25 cellular contexts compared by ENCODE assay signal in genomic region chr1:30477588-30477987, GRCh38.
"Had no signal": no experiment of that assay in that cellular context is flagged by ENCODE, and none has a peak within 500 bp of the region (broad histone marks: within the 10 kb centered on the region; RNA-seq: fewer than 3 reads in every experiment).

No MANE protein-coding gene starts in this region.

- H3K36me3 ChIP-seq: Peyer's patch, SJSA1 had no signal

- H3K4me1 Mint-ChIP-seq: activated CD8-positive, alpha-beta memory T cell treated with anti-CD3 and anti-CD28 coated beads, Interleukin-2, amount 10 ng/mL, durations not matched to agents 7 days and 5 days; activated naive CD8-positive, alpha-beta T cell treated with anti-CD3 and anti-CD28 coated beads, Interleukin-2, amount 50 U/mL, for 24 hours; brain had no signal

- H3K4me3 ChIP-seq: Peyer's patch, SJSA1 had no signal

- H3K4me1 ChIP-seq: Peyer's patch, SJSA1 had no signal

- H3K4me3 Mint-ChIP-seq: activated CD8-positive, alpha-beta memory T cell treated with anti-CD3 and anti-CD28 coated beads, Interleukin-2, amount 10 ng/mL, durations not matched to agents 7 days and 5 days; activated naive CD8-positive, alpha-beta T cell treated with anti-CD3 and anti-CD28 coated beads, Interleukin-2, amount 50 U/mL, for 24 hours; activated T-cell treated with anti-CD3 and anti-CD28 coated beads, Interleukin-2, amount 50 U/mL, for 24 hours; activated T-helper 1 cell treated with anti-CD3 and anti-CD28 coated beads, Interleukin-12 subunit alpha, Interleukin-12 subunit beta, Interleukin-2, Interleukin-4 antibody, amounts not matched to agents 30 ng/mL and 10 ng/mL and 1 ng/mL, durations not matched to agents 14 hours and 24 hours and 36 hours; brain; T-helper 1 cell treated with Interleukin-12 subunit alpha and Interleukin-12 subunit beta and Interleukin-4 antibody, amounts not matched to agents 30 μg/mL and 1 μg/mL, for 36 hours had no signal

- H3K27me3 ChIP-seq: Peyer's patch, SJSA1 had no signal

- H3K27ac Mint-ChIP-seq: activated CD8-positive, alpha-beta memory T cell treated with anti-CD3 and anti-CD28 coated beads, Interleukin-2, amount 10 ng/mL, durations not matched to agents 7 days and 5 days; activated naive CD4-positive, alpha-beta T cell treated with anti-CD3 and anti-CD28 coated beads, Interleukin-2, amount 50 U/mL, for 72 hours; activated naive CD8-positive, alpha-beta T cell treated with anti-CD3 and anti-CD28 coated beads, Interleukin-2, amount 50 U/mL, for 24 hours; activated T-cell treated with anti-CD3 and anti-CD28 coated beads, Interleukin-2, amount 50 U/mL, for 24 hours; activated T-helper 1 cell treated with anti-CD3 and anti-CD28 coated beads, Interleukin-12 subunit alpha, Interleukin-12 subunit beta, Interleukin-2, Interleukin-4 antibody, amounts not matched to agents 30 ng/mL and 10 ng/mL and 1 ng/mL, durations not matched to agents 14 hours and 24 hours and 36 hours; T-helper 1 cell treated with Interleukin-12 subunit alpha and Interleukin-12 subunit beta and Interleukin-4 antibody, amounts not matched to agents 30 μg/mL and 1 μg/mL, for 36 hours had no signal

- H3K27me3 Mint-ChIP-seq: activated CD8-positive, alpha-beta memory T cell treated with anti-CD3 and anti-CD28 coated beads, Interleukin-2, amount 10 ng/mL, durations not matched to agents 7 days and 5 days had no signal

- DNase-seq: activated CD4-positive, alpha-beta T cell treated with anti-CD3 and anti-CD28 coated beads for 4 hours; activated CD8-positive, alpha-beta memory T cell treated with anti-CD3 and anti-CD28 coated beads, Interleukin-2, amount 10 ng/mL, durations not matched to agents 7 days and 5 days; activated effector memory CD4-positive, alpha-beta T cell treated with anti-CD3 and anti-CD28 coated beads, Interleukin-2, amount 50 U/mL, for 16 hours; activated naive CD4-positive, alpha-beta T cell treated with Interleukin-2 at 50 U/mL for 16 hours; activated naive CD8-positive, alpha-beta T cell treated with anti-CD3 and anti-CD28 coated beads, Interleukin-2, amount 50 U/mL, for 24 hours; activated T-cell treated with anti-CD3 and anti-CD28 coated beads, Interleukin-2, amount 50 U/mL, for 24 hours; amniotic stem cell; NCI-H1092; NCI-H1417; NCI-H1930; NCI-H2171; NCI-H2227 treated with DMSO at 0.1 percent for 48 hours; NCI-H446 treated with DMSO at 0.1 percent for 48 hours; NCI-H524 treated with DMSO at 0.1 percent for 48 hours; NCI-H82; OCI-M1; SHP77 had no signal

- H3K27ac ChIP-seq: KMS-11, Peyer's patch, RWPE1, SJSA1 had no signal

- H3K36me3 Mint-ChIP-seq: brain had no signal
